In the genomic region with DNA sequence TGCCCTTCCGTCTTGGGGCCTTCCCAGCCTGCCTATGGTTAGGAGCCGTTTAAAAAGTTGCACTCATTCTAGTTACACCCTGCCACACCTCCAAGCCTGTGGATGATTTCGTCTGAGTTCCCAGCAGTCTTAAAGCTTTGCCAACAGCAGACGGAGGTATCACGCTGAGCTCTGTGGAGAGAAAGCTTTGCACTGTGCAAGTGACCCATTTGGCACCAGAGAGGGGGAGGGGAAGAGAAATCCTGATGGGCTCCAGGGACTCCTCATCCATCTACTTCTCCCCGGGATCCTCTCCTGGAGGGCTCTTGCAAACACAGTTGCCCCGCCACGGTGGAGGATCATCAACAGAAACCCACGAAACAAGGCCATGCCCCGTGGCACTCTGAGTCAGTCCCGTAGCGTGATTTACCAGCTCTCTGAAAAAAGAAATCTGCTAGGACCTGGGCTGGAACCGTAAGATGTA, we compare ENCODE assay signal across 8 cellular contexts.
DNase-seq lines count a peak whose midpoint lies in the region; TF ChIP-seq lines count a peak whose summit lies in the region.

No MANE protein-coding gene starts in this region.

- peaks cover 10% of the 10 kb centered on the region for H3K4me1 ChIP-seq in ovary (ENCODE audit: insufficient read depth)

- no peak for TF ChIP-seq POLR2A in ovary (IDR thresholded peaks at IDR 0.05)

- peak overlapping the region; percentile 77 to 83 for H3K27ac ChIP-seq in ovary

- no peaks in the 10 kb centered on the region for H3K27me3 ChIP-seq in ovary

- intact Hi-C loops in ovary (cut with DNase I), result loop anchor here in 1 of 4 donors (10.0 kb wide), 1 partner anchor 98 kb away; a partner anchor contains a TSS

- no peak overlapping the region for H3K4me3 ChIP-seq in ovary

- WGBS in ovary, 3 donors, result 14 to 33% (median 30%) methylated on average over 13 of the region's 13 CpGs

- no peaks in the 10 kb centered on the region for H3K36me3 ChIP-seq in ovary

- no peaks in the 10 kb centered on the region for H3K9me3 ChIP-seq in ovary

- no peak for TF ChIP-seq CTCF in ovary (IDR thresholded peaks at IDR 0.05)

- no peak for TF ChIP-seq EP300 in ovary (IDR thresholded peaks at IDR 0.05)

- DNase-seq in EL (peak; percentile 18), RPMI8226 (peak; percentile 12), fibroblast of the conjunctiva (ENCODE audit: low read depth) (peak; percentile 21), ovary (peak; percentile 40 to 56 (median 51)), activated T-cell treated with anti-CD3 and anti-CD28 coated beads for 4 hours (no peak), NK-92 (lab: John Stamatoyannopoulos, UW; ENCODE audit: unreplicated experiment) (no peak), NCI-H1092 treated with DMSO at 0.1 percent for 48 hours (lab: John Stamatoyannopoulos, UW) (no peak), GF-D8 (lab: John Stamatoyannopoulos, UW) (no peak)

Comparison
In these comparisons a context has a peak if more than half of its experiments do, and no peak if none do; other contexts are left out.
1. DNase-seq: peak in EL (single experiment), RPMI8226 (single experiment), fibroblast of the conjunctiva (single experiment) and ovary (5 of 5); none in activated T-cell treated with anti-CD3 and anti-CD28 coated beads for 4 hours (single experiment), NK-92 (single experiment), NCI-H1092 treated with DMSO at 0.1 percent for 48 hours (single experiment) and GF-D8 (single experiment).